Comparison of ENCODE assay signal across 31 cellular contexts in the genomic region with DNA sequence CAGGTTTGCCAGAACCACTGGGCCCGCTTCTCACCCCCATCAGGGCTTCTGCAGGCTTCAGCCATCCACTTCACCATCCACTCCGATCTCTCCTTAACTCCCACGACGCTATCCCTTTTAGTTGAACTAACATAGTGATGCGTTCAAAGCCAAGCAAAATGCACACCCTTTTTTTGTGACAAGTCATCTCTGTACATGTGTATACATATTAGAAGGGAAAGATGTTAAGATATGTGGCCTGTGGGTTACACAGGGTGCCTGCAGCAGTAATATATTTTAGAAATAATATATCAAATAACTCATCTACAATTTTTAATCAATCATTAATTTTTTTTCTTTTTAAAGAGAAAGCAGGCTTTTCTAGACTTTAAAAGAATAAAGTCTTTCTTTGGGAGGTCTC.
"Had no signal": no experiment of that assay in that cellular context is flagged by ENCODE, and none has a peak within 500 bp of the region (broad histone marks: within the 10 kb centered on the region; RNA-seq: fewer than 3 reads in every experiment).

No MANE protein-coding gene starts in this region.

- ATAC-seq: PC-3 had no signal

- H3K9ac ChIP-seq: SK-N-SH had no signal

- DNase-seq: Kasumi-1, MG63, NCI-H1048, NCI-H1092 treated with DMSO at 0.1 percent for 48 hours, NCI-H1105 treated with DMSO at 0.1 percent for 48 hours, NCI-H1417, NCI-H1436, NCI-H1694, NCI-H187, NCI-H1930, NCI-H2029 treated with DMSO at 0.1 percent for 48 hours, NCI-H2081 treated with DMSO at 0.1 percent for 48 hours, NCI-H2107, NCI-H2171, NCI-H226, NCI-H446 treated with DMSO at 0.1 percent for 48 hours, NCI-H510A, NCI-H524 treated with DMSO at 0.1 percent for 48 hours, NCI-H69, NCI-H748 treated with DMSO at 0.1 percent for 48 hours, NCI-H82, OCI-M1, PC-3, Right ventricle myocardium superior, RPMI8226, SHP77 treated with DMSO at 0.1 percent for 48 hours, SK-N-SH, SW 1271, T-helper 1 cell had no signal

- H3K4me1 ChIP-seq: Peyer's patch, SJSA1 had no signal

- H3K4me3 ChIP-seq: MG63, Peyer's patch, SJSA1 had no signal

- H3K27ac ChIP-seq: SJSA1 had no signal

- H3K9me3 ChIP-seq: MG63, Peyer's patch, SJSA1, SK-N-SH had no signal

- H3K36me3 ChIP-seq: MG63, Peyer's patch, SJSA1 had no signal

- H3K4me2 ChIP-seq: SK-N-SH had no signal

- H3K27me3 ChIP-seq: Peyer's patch, SJSA1 had no signal
